Comparison of ENCODE assay signal across 11 cellular contexts in the genomic region with DNA sequence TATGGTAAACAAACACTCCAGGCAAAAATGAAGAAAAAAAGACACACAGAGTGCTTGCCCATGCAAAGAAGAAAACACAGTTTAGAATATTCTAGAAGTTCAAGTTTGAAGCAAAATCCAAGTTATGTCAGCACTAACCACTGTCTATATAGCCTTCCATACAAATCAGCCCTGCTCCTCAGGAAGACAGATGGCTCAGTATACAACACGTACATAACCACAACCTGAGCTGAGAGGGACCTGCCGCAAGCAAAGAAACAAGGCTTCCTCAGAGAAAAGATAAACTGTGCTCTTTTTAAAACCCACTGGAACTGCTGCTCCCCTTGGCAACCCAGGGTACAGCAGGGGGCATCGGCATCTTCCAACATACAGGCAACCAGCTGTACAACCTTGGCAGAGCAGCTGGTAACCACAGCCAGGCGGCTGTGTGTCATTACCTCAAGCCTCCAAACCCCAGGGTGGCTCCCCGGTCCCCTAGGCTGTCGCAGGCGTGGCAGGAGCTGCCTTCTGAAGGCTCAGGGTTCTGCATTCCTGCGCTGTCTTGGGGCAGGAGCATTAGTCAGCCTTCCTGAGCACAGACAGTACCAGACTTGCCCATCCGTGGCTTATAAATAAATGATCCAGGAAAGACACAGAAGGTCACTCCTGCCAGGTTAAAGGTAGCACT.
DNase-seq lines count a peak whose midpoint lies in the region; TF ChIP-seq lines count a peak whose summit lies in the region.
"Had no signal": no experiment of that assay in that cellular context is flagged by ENCODE, and none has a peak within 500 bp of the region (broad histone marks: within the 10 kb centered on the region; RNA-seq: fewer than 3 reads in every experiment).

No MANE protein-coding gene starts in this region.

- no peaks in the 10 kb centered on the region for H3K36me3 Mint-ChIP-seq in activated naive CD4-positive, alpha-beta T cell treated with anti-CD3 and anti-CD28 coated beads, Interleukin-2, amount 50 U/mL, for 24 hours
- H3K36me3 Mint-ChIP-seq in glutamatergic neuron (ENCODE audit: unreplicated experiment) = no peaks in the 10 kb centered on the region

- no peak overlapping the region for H3K27ac ChIP-seq in PC-9
- H3K27ac ChIP-seq in coronary artery = no peak overlapping the region
- H3K27ac ChIP-seq in esophagus muscularis mucosa (replicated peaks in 1 of 4) = no peak overlapping the region
- H3K27ac ChIP-seq: dorsolateral prefrontal cortex, KMS-11, neutrophil had no signal

- H3K27me3 ChIP-seq in PC-9 (ENCODE audit: insufficient read depth, low read depth) = no peaks in the 10 kb centered on the region
- no peaks in the 10 kb centered on the region for H3K27me3 ChIP-seq in esophagus muscularis mucosa
- H3K27me3 ChIP-seq: neutrophil had no signal

- 70% methylated on average over 4 of the region's 9 CpGs for WGBS in esophagus muscularis mucosa

- CTCF ChIA-PET in PC-9 (lab: Charles Lee) = no interaction called here

- DNase-seq in COR-L47 (lab: John Stamatoyannopoulos, UW) (peak; percentile 30), PC-9 (peak; percentile 63 to 77), retina (peak; percentile 14), coronary artery (ENCODE audit: low spot score) (no peak), glutamatergic neuron (no peak), esophagus muscularis mucosa (ENCODE audit: extremely low spot score) (no peak), DMS153 (lab: John Stamatoyannopoulos, UW) (no peak)

- no peak for TF ChIP-seq EP300 in esophagus muscularis mucosa (IDR thresholded peaks at IDR 0.05)

- H3K4me3 ChIP-seq in PC-9 (no peak overlapping the region), coronary artery (no peak overlapping the region), esophagus muscularis mucosa (no peak overlapping the region)
- H3K4me3 ChIP-seq: dorsolateral prefrontal cortex had no signal

- H3K36me3 ChIP-seq in PC-9 (ENCODE audit: low read depth) (no peaks in the 10 kb centered on the region), esophagus muscularis mucosa (no peaks in the 10 kb centered on the region)
- H3K36me3 ChIP-seq: neutrophil had no signal

- H3K79me2 ChIP-seq in PC-9 (ENCODE audit: low read depth) = no peaks in the 10 kb centered on the region

- H2AFZ ChIP-seq in PC-9 = no peak overlapping the region

- TF ChIP-seq POLR2A in esophagus muscularis mucosa (IDR thresholded peaks at IDR 0.05; ENCODE audit: low read depth) = no peak

- peaks cover 34% of the 10 kb centered on the region for H3K4me1 Mint-ChIP-seq in activated naive CD4-positive, alpha-beta T cell treated with anti-CD3 and anti-CD28 coated beads, Interleukin-2, amount 50 U/mL, for 24 hours
- H3K4me1 Mint-ChIP-seq in glutamatergic neuron (ENCODE audit: low read depth, unreplicated experiment) = no peaks in the 10 kb centered on the region

- peak overlapping the region; percentile 33 for H3K4me2 ChIP-seq in PC-9
- H3K4me2 ChIP-seq: KMS-11 had no signal

- 0 out of 2 replicates have a peak, but pooled peaks cover 9% of the 10 kb centered on the region for H3K4me1 ChIP-seq in PC-9 (replicated peaks; ENCODE audit: insufficient read depth)
- H3K4me1 ChIP-seq in esophagus muscularis mucosa = peaks cover 0 to 4% (median 2%) of the 10 kb centered on the region in 4 donors

- H4K20me1 ChIP-seq in PC-9 (ENCODE audit: insufficient read depth) = no peaks in the 10 kb centered on the region

- no peak overlapping the region for H3K27ac Mint-ChIP-seq in activated naive CD4-positive, alpha-beta T cell treated with anti-CD3 and anti-CD28 coated beads, Interleukin-2, amount 50 U/mL, for 24 hours
- no peak overlapping the region for H3K27ac Mint-ChIP-seq in glutamatergic neuron (ENCODE audit: unreplicated experiment)

- no TSS peak for BruUV-seq in PC-9 (replicated peaks; lab: Mats Ljungman, UMichigan)

- POLR2A ChIA-PET in PC-9 (lab: Charles Lee; ENCODE audit: unreplicated experiment) = interaction anchor here (0.7 kb wide), 1 partner anchor 229 kb away, joined by 3 read pairs; no protein-coding TSS in a partner anchor

- no peaks in the 10 kb centered on the region for H3K27me3 Mint-ChIP-seq in activated naive CD4-positive, alpha-beta T cell treated with anti-CD3 and anti-CD28 coated beads, Interleukin-2, amount 50 U/mL, for 24 hours
- no peaks in the 10 kb centered on the region for H3K27me3 Mint-ChIP-seq in glutamatergic neuron (ENCODE audit: unreplicated experiment)

- peak overlapping the region; percentile 19 for H3K4me3 Mint-ChIP-seq in activated naive CD4-positive, alpha-beta T cell treated with anti-CD3 and anti-CD28 coated beads, Interleukin-2, amount 50 U/mL, for 24 hours
- H3K4me3 Mint-ChIP-seq in glutamatergic neuron (ENCODE audit: unreplicated experiment) = no peak overlapping the region

- intact Hi-C loops in PC-9 (cut with micrococcal nuclease; ENCODE audit: unreplicated experiment) = no loop called here
- intact Hi-C loops in esophagus muscularis mucosa (cut with DNase I) = no loop called here

- H3F3A ChIP-seq in PC-9 (ENCODE audit: insufficient read depth, low read depth) = peaks cover 8% of the 10 kb centered on the region; the same call in 1 of the 2 replicates

- no peaks in the 10 kb centered on the region for H3K9me3 ChIP-seq in PC-9 (ENCODE audit: insufficient read depth, low read depth)
- no peaks in the 10 kb centered on the region for H3K9me3 ChIP-seq in esophagus muscularis mucosa
- H3K9me3 ChIP-seq: neutrophil had no signal

- TF ChIP-seq CTCF in PC-9 (conservative IDR thresholded peaks at IDR 0.05) (no peak), coronary artery (IDR thresholded peaks at IDR 0.05) (no peak), glutamatergic neuron (IDR thresholded peaks at IDR 0.05; ENCODE audit: partially characterized antibody, unreplicated experiment) (no peak), esophagus muscularis mucosa (IDR thresholded peaks at IDR 0.05) (no peak)

- H3K9me3 Mint-ChIP-seq in activated naive CD4-positive, alpha-beta T cell treated with anti-CD3 and anti-CD28 coated beads, Interleukin-2, amount 50 U/mL, for 24 hours = peaks cover under 1% of the 10 kb centered on the region
- no peaks in the 10 kb centered on the region for H3K9me3 Mint-ChIP-seq in glutamatergic neuron (ENCODE audit: unreplicated experiment)

- no peaks in the 10 kb centered on the region for H3K9me2 ChIP-seq in PC-9 (ENCODE audit: insufficient read depth)

Comparison
In these comparisons a context has a peak if more than half of its experiments do, and no peak if none do; other contexts are left out.
1. DNase-seq: peak in COR-L47 (single experiment), PC-9 (2 of 2) and retina (single experiment); none in coronary artery (single experiment), glutamatergic neuron (single experiment), esophagus muscularis mucosa (single experiment) and DMS153 (single experiment).